8 cellular contexts compared by ENCODE assay signal in the genomic region with DNA sequence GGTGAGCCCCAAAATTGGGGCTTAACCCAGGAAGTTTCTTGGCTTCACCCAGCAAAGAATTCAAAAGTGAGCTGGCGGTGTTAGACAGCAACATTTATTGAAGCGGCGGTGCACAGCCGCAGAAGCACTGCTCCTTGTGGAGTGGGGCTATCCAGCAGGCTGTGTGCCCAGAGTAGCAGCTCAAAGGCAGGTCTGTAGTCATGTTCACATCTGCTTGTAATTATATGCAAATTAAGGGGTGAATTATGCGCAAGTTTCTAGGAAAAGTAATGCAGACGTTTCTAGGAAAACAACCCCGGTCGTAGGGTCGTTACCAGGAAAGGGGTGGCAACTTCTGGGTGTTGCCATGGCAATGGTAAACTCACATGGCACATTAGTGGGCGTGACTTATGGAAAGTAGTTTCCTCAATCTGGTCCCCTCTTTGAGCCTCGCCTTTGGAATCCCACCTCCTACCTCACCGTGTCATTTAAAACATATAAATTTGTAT. TPM values are rescaled to one million over a fixed set of nuclear protein-coding genes. Genes with fewer than 3 reads are reported as not detected.
DNase-seq lines count a peak whose midpoint lies in the region; ATAC-seq and TF ChIP-seq lines count a peak whose summit lies in the region.

No MANE protein-coding gene starts in this region.

- H3K36me3 Mint-ChIP-seq in CD4-positive, CD25-positive, alpha-beta regulatory T cell = no peaks in the 10 kb centered on the region

- no peaks in the 10 kb centered on the region for H3K9me3 ChIP-seq in CD4-positive, CD25-positive, alpha-beta regulatory T cell (ENCODE audit: control insufficient read depth in 2 of 2, low read length in 2 of 2)
- no peaks in the 10 kb centered on the region for H3K9me3 ChIP-seq in cardiac muscle cell (ENCODE audit: low read depth)
- H3K9me3 ChIP-seq in psoas muscle = no peaks in the 10 kb centered on the region

- no peaks in the 10 kb centered on the region for H3K36me3 ChIP-seq in CD4-positive, CD25-positive, alpha-beta regulatory T cell (ENCODE audit: control insufficient read depth, insufficient read depth, low read length)
- H3K36me3 ChIP-seq in cardiac muscle cell = no peaks in the 10 kb centered on the region
- no peaks in the 10 kb centered on the region for H3K36me3 ChIP-seq in psoas muscle (ENCODE audit: insufficient read depth in 1 of 2, low read depth in 1 of 2)
- peaks cover 2% of the 10 kb centered on the region for H3K36me3 ChIP-seq in urinary bladder (ENCODE audit: insufficient read depth)

- H3K4me3 Mint-ChIP-seq in CD4-positive, CD25-positive, alpha-beta regulatory T cell = peak overlapping the region; percentile 63 to 84 (median 82)

- DNase-seq in CD4-positive, CD25-positive, alpha-beta regulatory T cell = peak; percentile 65 to 98 (median 77)
- peak; percentile 86 for DNase-seq in SHP77 treated with DMSO at 0.1 percent for 48 hours (lab: John Stamatoyannopoulos, UW)
- peak; percentile 79 for DNase-seq in activated naive CD4-positive, alpha-beta T cell treated with Interleukin-2 at 50 U/mL for 16 hours
- peak; percentile 30 to 76 for DNase-seq in cardiac muscle cell (ENCODE audit: low read depth in 1 of 2, low spot score in 1 of 2)
- peak in 1 of 2 donors; percentile 43 for DNase-seq in psoas muscle
- no peak for DNase-seq in NCI-H446 (lab: John Stamatoyannopoulos, UW)

- H3K4me1 Mint-ChIP-seq in CD4-positive, CD25-positive, alpha-beta regulatory T cell = peaks cover 0 to 26% (median 13%) of the 10 kb centered on the region in 4 donors

- peak overlapping the region; percentile 84 for H3K4me3 ChIP-seq in CD4-positive, CD25-positive, alpha-beta regulatory T cell (ENCODE audit: low read depth, low read length)
- H3K4me3 ChIP-seq in cardiac muscle cell (peak overlapping the region; percentile 22), psoas muscle (peak overlapping the region; percentile 58), urinary bladder (ENCODE audit: low read depth, low read length) (peak overlapping the region; percentile 0)

- peaks cover 14% of the 10 kb centered on the region for H3K4me1 ChIP-seq in CD4-positive, CD25-positive, alpha-beta regulatory T cell (ENCODE audit: control insufficient read depth, insufficient read depth, low read length, poor library complexity, severe bottlenecking)
- H3K4me1 ChIP-seq in cardiac muscle cell (ENCODE audit: low read depth) = no peaks in the 10 kb centered on the region
- no peaks in the 10 kb centered on the region for H3K4me1 ChIP-seq in psoas muscle
- no peaks in the 10 kb centered on the region for H3K4me1 ChIP-seq in urinary bladder (ENCODE audit: insufficient read depth)

- peak overlapping the region; percentile 84 to 95 (median 94) for H3K27ac Mint-ChIP-seq in CD4-positive, CD25-positive, alpha-beta regulatory T cell

- no peaks in the 10 kb centered on the region for H3K9me3 Mint-ChIP-seq in CD4-positive, CD25-positive, alpha-beta regulatory T cell

- H3K27ac ChIP-seq in CD4-positive, CD25-positive, alpha-beta regulatory T cell (ENCODE audit: insufficient read depth, low read length, poor library complexity, severe bottlenecking) = peak overlapping the region; percentile 82
- no peak overlapping the region for H3K27ac ChIP-seq in cardiac muscle cell
- H3K27ac ChIP-seq in psoas muscle = no peak overlapping the region
- no peak overlapping the region for H3K27ac ChIP-seq in urinary bladder (ENCODE audit: low read depth)

- 4 to 8% (median 6%) methylated on average over 12 of the region's 12 CpGs for WGBS in psoas muscle, 3 donors
- 15% methylated on average over 12 of the region's 12 CpGs for WGBS in urinary bladder

- no peaks in the 10 kb centered on the region for H3K27me3 ChIP-seq in CD4-positive, CD25-positive, alpha-beta regulatory T cell (ENCODE audit: control insufficient read depth, insufficient read depth, low read length)
- H3K27me3 ChIP-seq in cardiac muscle cell = no peaks in the 10 kb centered on the region
- no peaks in the 10 kb centered on the region for H3K27me3 ChIP-seq in psoas muscle (ENCODE audit: insufficient read depth in 3 of 3, low read length in 2 of 3)

- no peaks in the 10 kb centered on the region for H3K27me3 Mint-ChIP-seq in CD4-positive, CD25-positive, alpha-beta regulatory T cell

- peak; percentile 91 to 92 for ATAC-seq in CD4-positive, CD25-positive, alpha-beta regulatory T cell (ENCODE audit: low read depth in 2 of 2)
- ATAC-seq in HG02623 (IDR thresholded peaks at IDR 0.05; ENCODE audit: unreplicated experiment) = peak; percentile 65
- ATAC-seq in psoas muscle = peak; percentile 64 to 86 (median 79)

- peak; percentile 8 for TF ChIP-seq CTCF in cardiac muscle cell (IDR thresholded peaks at IDR 0.05; ENCODE audit: low read depth, low read length)
- no peak for TF ChIP-seq CTCF in psoas muscle (IDR thresholded peaks at IDR 0.05)

- intact Hi-C loops in psoas muscle (cut with DNase I) = no loop called here

RNA-seq across cellular contexts. Expression of a gene that starts 13.7 kb away (rescaled TPM):
- total RNA-seq in CD4-positive, CD25-positive, alpha-beta regulatory T cell = 121 TPM
- 10 to 100 TPM; 17.2 to 28.5 (median 21.1) TPM for polyA plus RNA-seq in CD4-positive, CD25-positive, alpha-beta regulatory T cell
- total RNA-seq in cardiac muscle cell (28.8 and 41.6 TPM in 2 replicates), psoas muscle (10 to 100 TPM; 27.7 to 65.6 (median 40.4) TPM), urinary bladder (64.8 TPM)
- polyA plus RNA-seq in cardiac muscle cell (35.4 and 45.8 TPM in 2 replicates), psoas muscle (10 to 100 TPM; 25.6 to 69.6 (median 32.4) TPM), urinary bladder (19.5 TPM)

RNA-seq across cellular contexts. Expression of a gene that starts 52.0 kb away (rescaled TPM):
- not detected for total RNA-seq in CD4-positive, CD25-positive, alpha-beta regulatory T cell
- polyA plus RNA-seq in CD4-positive, CD25-positive, alpha-beta regulatory T cell = under 1 TPM in 2 of 4 donors, not detected in 2; 0.07 to 0.37 TPM
- total RNA-seq in cardiac muscle cell = 81.6 and 123 TPM in 2 replicates
- polyA plus RNA-seq in cardiac muscle cell = 58.0 and 102 TPM in 2 replicates
- total RNA-seq in psoas muscle = 10 to 100 TPM; 23.2 to 42.6 (median 33.8) TPM
- 10 to 100 TPM; 10.6 to 22.1 (median 15.1) TPM for polyA plus RNA-seq in psoas muscle
- total RNA-seq in urinary bladder = 232 TPM
- 75.1 TPM for polyA plus RNA-seq in urinary bladder

Comparison
In these comparisons a context has a peak if more than half of its experiments do, and no peak if none do; other contexts are left out.
1. DNase-seq: peak in CD4-positive, CD25-positive, alpha-beta regulatory T cell (3 of 3), SHP77 treated with DMSO at 0.1 percent for 48 hours (single experiment), activated naive CD4-positive, alpha-beta T cell treated with Interleukin-2 at 50 U/mL for 16 hours (single experiment) and cardiac muscle cell (2 of 2); none in NCI-H446 (0 of 2).
2. H3K4me3 ChIP-seq: peak in every context shown above with its lines; median percentile 84 in CD4-positive, CD25-positive, alpha-beta regulatory T cell; 58 in psoas muscle; 22 in cardiac muscle cell; 0 in urinary bladder.
3. RNA of a gene that starts 52.0 kb away (total RNA-seq): 232 TPM in urinary bladder (single experiment), 81.6 to 123 TPM in cardiac muscle cell and 23.2 to 42.6 TPM in psoas muscle; not detected in CD4-positive, CD25-positive, alpha-beta regulatory T cell (single experiment); every median in the first group is over 10 times any median in the second.
4. Peak in every context shown above with its lines, with median percentiles within 50 percentile points of each other: ATAC-seq.